In genomic region chr18:25737710-25738251, GRCh38 we compare ENCODE assay signal across 10 cellular contexts.
DNase-seq lines count a peak whose midpoint lies in the region; ATAC-seq and TF ChIP-seq lines count a peak whose summit lies in the region.
"Had no signal": no experiment of that assay in that cellular context is flagged by ENCODE, and none has a peak within 500 bp of the region (broad histone marks: within the 10 kb centered on the region; RNA-seq: fewer than 3 reads in every experiment).

No MANE protein-coding gene starts in this region.

- TF ChIP-seq CTCF in HCT116 (IDR thresholded peaks at IDR 0.05 in 2 of 3, conservative IDR thresholded peaks at IDR 0.05 in 1 of 3; ENCODE audit: borderline replicate concordance in 1 of 3, insufficient read depth in 1 of 3, low read depth in 2 of 3, low read length in 2 of 3) (no peak), glutamatergic neuron (IDR thresholded peaks at IDR 0.05; ENCODE audit: partially characterized antibody, unreplicated experiment) (no peak)
- TF ChIP-seq CTCF in activated CD8-positive, alpha-beta T cell treated with anti-CD3 and anti-CD28 coated beads for 36 hours (IDR thresholded peaks at IDR 0.05), result no peak

- H4K20me1 ChIP-seq in HCT116 (ENCODE audit: insufficient read depth), result no peaks in the 10 kb centered on the region

- H3K27ac Mint-ChIP-seq in glutamatergic neuron (ENCODE audit: unreplicated experiment), result peak overlapping the region; percentile 99
- H3K27ac Mint-ChIP-seq in activated CD8-positive, alpha-beta T cell treated with anti-CD3 and anti-CD28 coated beads for 36 hours, result no peak overlapping the region
- H3K27ac Mint-ChIP-seq: stimulated activated naive B cell treated with anti-CD40 and anti-IgM and Interleukin-4, amounts not matched to agents 10 μg/mL and 1 μg/mL and 100 μg/mL, for 72 hours had no signal

- H3K36me3 ChIP-seq in HCT116 (ENCODE audit: control insufficient read depth in 1 of 2, insufficient read depth in 2 of 2, low read length in 2 of 2) (no peaks in the 10 kb centered on the region), adipocyte (ENCODE audit: control insufficient read depth, insufficient read depth, low read length, severe bottlenecking) (no peaks in the 10 kb centered on the region)
- H3K36me3 ChIP-seq: cardiac muscle cell had no signal

- no peaks in the 10 kb centered on the region for H3K9me3 ChIP-seq in HCT116 (ENCODE audit: control insufficient read depth in 1 of 2, insufficient read depth in 1 of 2, low read depth in 1 of 2, low read length in 2 of 2)
- H3K9me3 ChIP-seq in adipocyte (ENCODE audit: control insufficient read depth, low read length), result no peaks in the 10 kb centered on the region

- no peak overlapping the region for H3K27ac ChIP-seq in HCT116 (ENCODE audit: low read depth, low read length)
- H3K27ac ChIP-seq: cardiac muscle cell had no signal

- no peak for TF ChIP-seq RAD21 in HCT116 (IDR thresholded peaks at IDR 0.05; ENCODE audit: low read depth)

- intact Hi-C loops in HCT116 (cut with micrococcal nuclease), result no loop called here
- intact Hi-C loops in activated CD8-positive, alpha-beta T cell treated with anti-CD3 and anti-CD28 coated beads for 36 hours (cut with micrococcal nuclease), result no loop called here

- H3K4me1 Mint-ChIP-seq in glutamatergic neuron (ENCODE audit: low read depth, unreplicated experiment), result peaks cover 58% of the 10 kb centered on the region
- H3K4me1 Mint-ChIP-seq in activated CD8-positive, alpha-beta T cell treated with anti-CD3 and anti-CD28 coated beads for 36 hours (ENCODE audit: low read depth), result no peaks in the 10 kb centered on the region
- H3K4me1 Mint-ChIP-seq: stimulated activated naive B cell treated with anti-CD40 and anti-IgM and Interleukin-4, amounts not matched to agents 10 μg/mL and 1 μg/mL and 100 μg/mL, for 72 hours had no signal

- RAD21 ChIA-PET in HCT116 (lab: Charles Lee; ENCODE audit: low non-redundant PET in 1 of 2, low total read pairs in 2 of 2, uncharacterized antibody in 2 of 2, unreplicated experiment in 2 of 2), result no interaction called here

- H2AFZ ChIP-seq in HCT116 (ENCODE audit: low read depth, low read length, poor library complexity, severe bottlenecking), result no peak overlapping the region

- peak overlapping the region; percentile 18 for H3K4me3 Mint-ChIP-seq in glutamatergic neuron (ENCODE audit: unreplicated experiment)
- no peak overlapping the region for H3K4me3 Mint-ChIP-seq in activated CD8-positive, alpha-beta T cell treated with anti-CD3 and anti-CD28 coated beads for 36 hours
- H3K4me3 Mint-ChIP-seq: stimulated activated naive B cell treated with anti-CD40 and anti-IgM and Interleukin-4, amounts not matched to agents 10 μg/mL and 1 μg/mL and 100 μg/mL, for 72 hours had no signal

- no peak; the same call in 1 of the 2 replicates for ATAC-seq in HCT116
- ATAC-seq in HG03139 (IDR thresholded peaks at IDR 0.05; ENCODE audit: unreplicated experiment), result no peak
- no peak for ATAC-seq in activated CD8-positive, alpha-beta T cell treated with anti-CD3 and anti-CD28 coated beads for 36 hours
- ATAC-seq: stimulated activated naive B cell treated with anti-CD40 and anti-IgM and Interleukin-4, amounts not matched to agents 10 μg/mL and 1 μg/mL and 100 μg/mL, for 72 hours had no signal

- H3K9me3 Mint-ChIP-seq in glutamatergic neuron (ENCODE audit: unreplicated experiment), result peaks cover 21% of the 10 kb centered on the region
- no peaks in the 10 kb centered on the region for H3K9me3 Mint-ChIP-seq in activated CD8-positive, alpha-beta T cell treated with anti-CD3 and anti-CD28 coated beads for 36 hours
- H3K9me3 Mint-ChIP-seq: stimulated activated naive B cell treated with anti-CD40 and anti-IgM and Interleukin-4, amounts not matched to agents 10 μg/mL and 1 μg/mL and 100 μg/mL, for 72 hours had no signal

- H3K79me2 ChIP-seq in HCT116 (ENCODE audit: insufficient read depth, low read length), result no peaks in the 10 kb centered on the region

- H3K9ac ChIP-seq in HCT116 (ENCODE audit: low read length) (no peak overlapping the region), adipocyte (ENCODE audit: low read length) (no peak overlapping the region)

- POLR2A ChIA-PET in HCT116 (lab: Charles Lee), result no interaction called here
- POLR2A ChIA-PET in activated CD8-positive, alpha-beta T cell treated with anti-CD3 and anti-CD28 coated beads for 36 hours (lab: Charles Lee), result no interaction called here

- no peaks in the 10 kb centered on the region for H3K36me3 Mint-ChIP-seq in glutamatergic neuron (ENCODE audit: unreplicated experiment)
- H3K36me3 Mint-ChIP-seq in activated CD8-positive, alpha-beta T cell treated with anti-CD3 and anti-CD28 coated beads for 36 hours (ENCODE audit: low read depth), result no peaks in the 10 kb centered on the region
- H3K36me3 Mint-ChIP-seq: stimulated activated naive B cell treated with anti-CD40 and anti-IgM and Interleukin-4, amounts not matched to agents 10 μg/mL and 1 μg/mL and 100 μg/mL, for 72 hours had no signal

- H3K4me1 ChIP-seq in HCT116 (ENCODE audit: control insufficient read depth in 1 of 2, insufficient read depth in 2 of 2, low read length in 2 of 2) (no peaks in the 10 kb centered on the region; a peak in 1 of 4 replicates), adipocyte (ENCODE audit: control insufficient read depth, insufficient read depth, low read length) (no peaks in the 10 kb centered on the region)

- CTCF ChIA-PET in HCT116 (lab: Charles Lee), result no interaction called here
- CTCF ChIA-PET in activated CD8-positive, alpha-beta T cell treated with anti-CD3 and anti-CD28 coated beads for 36 hours (lab: Charles Lee), result no interaction called here

- TF ChIP-seq POLR2A in HCT116 (IDR thresholded peaks at IDR 0.05; ENCODE audit: borderline replicate concordance, extremely low read depth, insufficient read depth, insufficient read length), result no peak

- DNase-seq in HCT116 (ENCODE audit: low read depth, low spot score) (peak; percentile 6), adipocyte (ENCODE audit: low read depth) (peak; percentile 55), glutamatergic neuron (peak; percentile 87), stromal cell of bone marrow (ENCODE audit: low read depth) (peak; percentile 83), NCI-H1930 (lab: John Stamatoyannopoulos, UW) (no peak)
- DNase-seq in activated CD8-positive, alpha-beta T cell treated with anti-CD3 and anti-CD28 coated beads for 36 hours, result no peak
- DNase-seq: midbrain; stimulated activated naive B cell treated with anti-CD40 and anti-IgM and Interleukin-4, amounts not matched to agents 10 μg/mL and 1 μg/mL and 100 μg/mL, for 72 hours had no signal

- H3K4me3 ChIP-seq in HCT116 (replicated peaks in 1 of 2; ENCODE audit: low read depth in 1 of 2, low read length in 2 of 2) (no peak overlapping the region), adipocyte (ENCODE audit: low read length) (no peak overlapping the region)
- H3K4me3 ChIP-seq: cardiac muscle cell had no signal

- no TSS peak for BruUV-seq in HCT116 (replicated peaks; lab: Mats Ljungman, UMichigan)

- no peaks in the 10 kb centered on the region for H3K9me2 ChIP-seq in HCT116 (ENCODE audit: insufficient read depth)

- no peak overlapping the region for H3K4me2 ChIP-seq in HCT116 (ENCODE audit: low read length)

- H3K27me3 ChIP-seq in HCT116 (ENCODE audit: insufficient read depth, low read length), result peaks cover 14% of the 10 kb centered on the region; the same call in 1 of the 2 replicates
- peaks cover 12% of the 10 kb centered on the region for H3K27me3 ChIP-seq in adipocyte (replicated peaks; ENCODE audit: control insufficient read depth, insufficient read depth, low read length)

- H3K27me3 Mint-ChIP-seq in glutamatergic neuron (ENCODE audit: unreplicated experiment), result peaks cover 12% of the 10 kb centered on the region
- peaks cover 3% of the 10 kb centered on the region for H3K27me3 Mint-ChIP-seq in activated CD8-positive, alpha-beta T cell treated with anti-CD3 and anti-CD28 coated beads for 36 hours

TF ChIP-seq in HCT116, 20 proteins besides CTCF, POLR2A, EP300 and RAD21 (continues in another document):
- TF ChIP-seq SIN3A (IDR thresholded peaks at IDR 0.05; ENCODE audit: low read depth), result no peak
- no peak for TF ChIP-seq SP1 (IDR thresholded peaks at IDR 0.05; ENCODE audit: low read depth)
- TF ChIP-seq SRF (IDR thresholded peaks at IDR 0.05; ENCODE audit: low read depth), result no peak
- no peak for TF ChIP-seq FOSL1 (IDR thresholded peaks at IDR 0.05; ENCODE audit: low read depth)
- TF ChIP-seq, protein P1, sequence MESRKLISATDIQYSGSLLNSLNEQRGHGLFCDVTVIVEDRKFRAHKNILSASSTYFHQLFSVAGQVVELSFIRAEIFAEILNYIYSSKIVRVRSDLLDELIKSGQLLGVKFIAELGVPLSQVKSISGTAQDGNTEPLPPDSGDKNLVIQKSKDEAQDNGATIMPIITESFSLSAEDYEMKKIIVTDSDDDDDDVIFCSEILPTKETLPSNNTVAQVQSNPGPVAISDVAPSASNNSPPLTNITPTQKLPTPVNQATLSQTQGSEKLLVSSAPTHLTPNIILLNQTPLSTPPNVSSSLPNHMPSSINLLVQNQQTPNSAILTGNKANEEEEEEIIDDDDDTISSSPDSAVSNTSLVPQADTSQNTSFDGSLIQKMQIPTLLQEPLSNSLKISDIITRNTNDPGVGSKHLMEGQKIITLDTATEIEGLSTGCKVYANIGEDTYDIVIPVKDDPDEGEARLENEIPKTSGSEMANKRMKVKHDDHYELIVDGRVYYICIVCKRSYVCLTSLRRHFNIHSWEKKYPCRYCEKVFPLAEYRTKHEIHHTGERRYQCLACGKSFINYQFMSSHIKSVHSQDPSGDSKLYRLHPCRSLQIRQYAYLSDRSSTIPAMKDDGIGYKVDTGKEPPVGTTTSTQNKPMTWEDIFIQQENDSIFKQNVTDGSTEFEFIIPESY (IDR thresholded peaks at IDR 0.05; ENCODE audit: extremely low read depth, insufficient replicate concordance, low read length), result no peak
- TF ChIP-seq ZFX (IDR thresholded peaks at IDR 0.05), result no peak
- TF ChIP-seq ZNF274 (IDR thresholded peaks at IDR 0.05; ENCODE audit: low read depth, low read length), result no peak
- TF ChIP-seq, protein P2, sequence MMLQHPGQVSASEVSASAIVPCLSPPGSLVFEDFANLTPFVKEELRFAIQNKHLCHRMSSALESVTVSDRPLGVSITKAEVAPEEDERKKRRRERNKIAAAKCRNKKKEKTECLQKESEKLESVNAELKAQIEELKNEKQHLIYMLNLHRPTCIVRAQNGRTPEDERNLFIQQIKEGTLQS (IDR thresholded peaks at IDR 0.05), result no peak
- TF ChIP-seq CEBPB (IDR thresholded peaks at IDR 0.05; ENCODE audit: low read depth), result no peak
- TF ChIP-seq CBX3 (IDR thresholded peaks at IDR 0.05; ENCODE audit: low read depth), result no peak
- TF ChIP-seq EGR1 (IDR thresholded peaks at IDR 0.05; ENCODE audit: low read depth), result no peak
- TF ChIP-seq EZH2phosphoT487 (IDR thresholded peaks at IDR 0.05; ENCODE audit: borderline replicate concordance), result no peak
- no peak for TF ChIP-seq TCF7L2 (IDR thresholded peaks at IDR 0.05; ENCODE audit: borderline replicate concordance, extremely low read depth, insufficient read depth, insufficient read length)

Comparison
In these comparisons a context has a peak if more than half of its experiments do, and no peak if none do; other contexts are left out.
1. DNase-seq: peak in HCT116 (single experiment), adipocyte (single experiment), glutamatergic neuron (single experiment) and stromal cell of bone marrow (single experiment); none in NCI-H1930 (0 of 2) and activated CD8-positive, alpha-beta T cell treated with anti-CD3 and anti-CD28 coated beads for 36 hours (single experiment).